In the genomic region with DNA sequence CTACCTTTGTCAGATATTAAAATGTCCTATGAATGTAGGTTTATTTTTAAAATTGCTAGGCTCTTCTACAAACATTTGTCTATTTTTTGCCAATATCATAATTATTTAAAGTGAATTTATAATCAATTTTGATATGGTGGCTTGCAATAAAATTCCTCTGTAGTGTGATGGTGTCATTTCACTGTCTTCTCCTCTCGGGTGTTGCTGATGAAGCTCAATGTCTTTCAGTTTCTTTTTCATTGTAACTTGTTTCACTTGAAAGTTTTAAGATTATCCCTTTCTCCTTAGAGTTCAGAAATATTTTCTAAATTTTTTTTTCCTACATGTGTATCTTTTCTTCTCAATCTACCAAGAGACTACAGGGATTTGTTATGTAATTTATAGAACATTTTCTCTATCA, we compare ENCODE assay signal across 19 cellular contexts.
DNase-seq lines count a peak whose midpoint lies in the region; ATAC-seq and TF ChIP-seq lines count a peak whose summit lies in the region.
"Had no signal": no experiment of that assay in that cellular context is flagged by ENCODE, and none has a peak within 500 bp of the region (broad histone marks: within the 10 kb centered on the region; RNA-seq: fewer than 3 reads in every experiment).

No MANE protein-coding gene starts in this region.

- H3K4ac ChIP-seq in H9 (ENCODE audit: low read depth, low read length): no peak overlapping the region

- no peak overlapping the region for H4K5ac ChIP-seq in H9 (ENCODE audit: insufficient read length, low read depth, low read length)

- H3K4me1 Mint-ChIP-seq in H9 (peaks cover 0 to 4% of the 10 kb centered on the region in 2 experiments; a peak in 1 of 4 replicates), HFFc6 (ENCODE audit: low read depth) (peaks cover 53% of the 10 kb centered on the region), chondrocyte (ENCODE audit: low read depth) (peaks cover 3% of the 10 kb centered on the region)

- H3K9me3 Mint-ChIP-seq in H9 (peaks cover 0 to 2% of the 10 kb centered on the region in 2 experiments; a peak in 1 of 5 replicates), HFFc6 (no peaks in the 10 kb centered on the region), chondrocyte (ENCODE audit: low read depth) (no peaks in the 10 kb centered on the region)
- H3K9me3 Mint-ChIP-seq: CD8-positive, alpha-beta T cell; T-helper 2 cell treated with Interferon-gamma antibody and Interleukin-4, amounts not matched to agents 5 μg/mL and 100 μg/mL, for 36 hours had no signal

- no peak overlapping the region for H2BK12ac ChIP-seq in H9 (ENCODE audit: insufficient read length, low read depth, low read length)

- H3K27me3 ChIP-seq in KMS-11 (ENCODE audit: insufficient read depth, low read depth) (no peaks in the 10 kb centered on the region), H9 (ENCODE audit: insufficient read depth, low read length) (no peaks in the 10 kb centered on the region)
- H3K27me3 ChIP-seq: BLaER1 had no signal

- H3K23ac ChIP-seq in H9 (ENCODE audit: insufficient read length, low read depth, low read length): no peak overlapping the region

- no peak overlapping the region for H3K56ac ChIP-seq in H9 (ENCODE audit: insufficient read length, low read depth, low read length)

- no peak overlapping the region for H2AK5ac ChIP-seq in H9 (ENCODE audit: insufficient read length, low read length)

- H4K20me1 ChIP-seq in KMS-11 (ENCODE audit: insufficient read depth) (no peaks in the 10 kb centered on the region), H9 (ENCODE audit: control insufficient read depth, insufficient read depth, insufficient read length) (no peaks in the 10 kb centered on the region)
- H4K20me1 ChIP-seq: BLaER1 had no signal

- H3K4me1 ChIP-seq in KMS-11 (ENCODE audit: low read depth, poor library complexity, severe bottlenecking) (peaks cover 19% of the 10 kb centered on the region), H9 (ENCODE audit: insufficient read depth, low read length) (no peaks in the 10 kb centered on the region)
- H3K4me1 ChIP-seq: BLaER1 had no signal

- H3K9ac ChIP-seq in KMS-11 (peak overlapping the region; percentile 15; the same call in 1 of the 2 replicates), H9 (ENCODE audit: extremely low read depth, insufficient read length, low read length) (no peak overlapping the region)
- H3K9ac ChIP-seq: BLaER1, GM23248 had no signal

- H3K36me3 ChIP-seq in KMS-11 (ENCODE audit: insufficient read depth): no peaks in the 10 kb centered on the region
- H3K36me3 ChIP-seq: BLaER1 had no signal

- H3K27ac Mint-ChIP-seq in H9 (no peak overlapping the region), HFFc6 (no peak overlapping the region), chondrocyte (ENCODE audit: unreplicated experiment) (no peak overlapping the region)
- H3K27ac Mint-ChIP-seq: CD8-positive, alpha-beta T cell; T-helper 2 cell treated with Interferon-gamma antibody and Interleukin-4, amounts not matched to agents 5 μg/mL and 100 μg/mL, for 36 hours had no signal

- H3K9me3 ChIP-seq in H9 (ENCODE audit: control insufficient read depth, low read depth, low read length): no peaks in the 10 kb centered on the region
- H3K9me3 ChIP-seq: BLaER1 had no signal

- no peaks in the 10 kb centered on the region for H3K79me2 ChIP-seq in KMS-11 (ENCODE audit: insufficient read depth, low read depth)
- H3K79me2 ChIP-seq in H9 (ENCODE audit: insufficient read depth, low read length): no peaks in the 10 kb centered on the region

- no peak overlapping the region for H2BK15ac ChIP-seq in H9 (ENCODE audit: low read depth, low read length)

- no peak overlapping the region for H4K91ac ChIP-seq in H9 (ENCODE audit: insufficient read length, low read depth, low read length)

- no peak overlapping the region for H2BK5ac ChIP-seq in H9 (ENCODE audit: insufficient read length, low read length)

- no CpG with 5 or more reads among the region's 1 CpG for WGBS in H9 (ENCODE audit: extremely low coverage, insufficient read length, low lambda C conversion rate)

- no peak overlapping the region for H2BK20ac ChIP-seq in H9 (ENCODE audit: low read depth, low read length, poor library complexity, severe bottlenecking)

- DNase-seq in H9 (no peak), GOT3 (lab: John Stamatoyannopoulos, UW) (no peak), HFFc6 (no peak), chondrocyte (ENCODE audit: low spot score) (no peak)
- DNase-seq: CD8-positive, alpha-beta T cell; DMS79 treated with DMSO at 0.1 percent for 48 hours; GM23248; KBM-7; NCI-H1048; NCI-H1436 treated with DMSO at 0.1 percent for 48 hours; NCI-H2029 treated with DMSO at 0.1 percent for 48 hours; NCI-H748 treated with DMSO at 0.1 percent for 48 hours had no signal

- peak; percentile 71 for ATAC-seq in GM18498 (IDR thresholded peaks at IDR 0.05; ENCODE audit: unreplicated experiment)
- ATAC-seq in GM19395 (IDR thresholded peaks at IDR 0.05; ENCODE audit: unreplicated experiment): peak; percentile 59
- peak; percentile 76 for ATAC-seq in HG02763 (IDR thresholded peaks at IDR 0.05; ENCODE audit: unreplicated experiment)
- ATAC-seq: CD8-positive, alpha-beta T cell; Panc1 had no signal

- no peaks in the 10 kb centered on the region for H3K27me3 Mint-ChIP-seq in H9 (ENCODE audit: low read depth)
- H3K27me3 Mint-ChIP-seq in HFFc6 (ENCODE audit: insufficient read depth): no peaks in the 10 kb centered on the region
- no peaks in the 10 kb centered on the region for H3K27me3 Mint-ChIP-seq in chondrocyte (ENCODE audit: low read depth)

- no peak overlapping the region for H3T11ph ChIP-seq in H9 (ENCODE audit: low read length)

- no peaks in the 10 kb centered on the region for H3K79me1 ChIP-seq in H9 (ENCODE audit: insufficient read depth, low read depth, low read length, poor library complexity, severe bottlenecking)

- no peaks in the 10 kb centered on the region for H3K23me2 ChIP-seq in H9 (ENCODE audit: insufficient read length, low read depth, low read length, poor library complexity, severe bottlenecking)

- H3K4me3 ChIP-seq in KMS-11 (IDR thresholded peaks at IDR 0.05; ENCODE audit: insufficient read depth, low read depth, low read length): no peak overlapping the region
- H3K4me3 ChIP-seq: BLaER1, GM23248 had no signal

- H3K36me3 Mint-ChIP-seq in H9 (ENCODE audit: insufficient read depth in 1 of 3, low read depth in 3 of 3): no peaks in the 10 kb centered on the region
- H3K36me3 Mint-ChIP-seq in HFFc6 (ENCODE audit: low read depth): no peaks in the 10 kb centered on the region
- no peaks in the 10 kb centered on the region for H3K36me3 Mint-ChIP-seq in chondrocyte (ENCODE audit: low read depth)
- H3K36me3 Mint-ChIP-seq: CD8-positive, alpha-beta T cell had no signal

- H3K14ac ChIP-seq in H9 (ENCODE audit: insufficient read depth, low read length): no peak overlapping the region

- H3K4me2 ChIP-seq in KMS-11 (peak overlapping the region; percentile 82), H9 (ENCODE audit: insufficient read depth, insufficient read length, low read length) (no peak overlapping the region)
- H3K4me2 ChIP-seq: BLaER1 had no signal

- H3K27ac ChIP-seq in KMS-11 (peak overlapping the region; percentile 54; the same call in 1 of the 2 replicates), H9 (ENCODE audit: insufficient read length, low read depth, low read length) (no peak overlapping the region)
- H3K27ac ChIP-seq: BLaER1, GM23248 had no signal

- TF ChIP-seq CTCF in KMS-11 (conservative IDR thresholded peaks at IDR 0.05; ENCODE audit: low read depth, low read length) (no peak), H9 (conservative IDR thresholded peaks at IDR 0.05) (no peak), HFFc6 (IDR thresholded peaks at IDR 0.05) (no peak), chondrocyte (IDR thresholded peaks at IDR 0.05) (no peak)

- H3K18ac ChIP-seq in H9 (ENCODE audit: insufficient read length, low read depth, low read length): no peak overlapping the region

- no peak overlapping the region for H3K4me3 Mint-ChIP-seq in H9
- no peak overlapping the region for H3K4me3 Mint-ChIP-seq in HFFc6
- no peak overlapping the region for H3K4me3 Mint-ChIP-seq in chondrocyte (ENCODE audit: unreplicated experiment)
- H3K4me3 Mint-ChIP-seq: CD8-positive, alpha-beta T cell; T-helper 2 cell treated with Interferon-gamma antibody and Interleukin-4, amounts not matched to agents 5 μg/mL and 100 μg/mL, for 36 hours had no signal

- no peak overlapping the region for H4K8ac ChIP-seq in H9 (replicated peaks; ENCODE audit: insufficient read length, low read depth, low read length)

- H2BK120ac ChIP-seq in H9 (ENCODE audit: low read depth, low read length, poor library complexity, severe bottlenecking): no peak overlapping the region

- peak overlapping the region; percentile 49 for H2AFZ ChIP-seq in KMS-11 (ENCODE audit: low read depth)
- no peak overlapping the region for H2AFZ ChIP-seq in H9 (ENCODE audit: low read length)
- H2AFZ ChIP-seq: GM23248 had no signal
